Comparison of ENCODE assay signal across 19 cellular contexts in the genomic region with DNA sequence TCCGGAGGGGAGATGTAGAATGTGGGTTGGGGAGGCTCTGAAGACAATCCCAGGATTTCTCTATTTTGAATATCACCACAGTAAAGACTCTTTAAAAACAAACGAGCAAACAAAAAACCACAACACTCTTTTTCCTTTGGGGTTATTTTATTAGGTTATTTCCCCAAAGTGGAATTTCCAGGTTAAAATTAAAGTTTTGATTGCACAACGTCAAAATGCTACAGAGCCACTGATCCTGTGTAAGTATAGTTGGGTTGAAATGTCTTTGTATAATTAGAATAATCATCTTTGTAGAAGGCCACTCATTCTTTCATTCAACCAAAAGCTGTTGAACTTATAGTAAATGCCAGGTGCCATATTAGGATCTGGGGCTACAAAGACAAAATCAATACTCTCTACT.
"Had no signal": no experiment of that assay in that cellular context is flagged by ENCODE, and none has a peak within 500 bp of the region (broad histone marks: within the 10 kb centered on the region; RNA-seq: fewer than 3 reads in every experiment).

No MANE protein-coding gene starts in this region.

- H3K9me3 ChIP-seq: adrenal gland, gastrocnemius medialis, heart right ventricle, pancreas had no signal

- H3K27me3 ChIP-seq: adrenal gland, cardiac muscle cell, dorsolateral prefrontal cortex, gastrocnemius medialis, heart right ventricle, pancreas had no signal

- ATAC-seq: activated CD4-positive, CD25-positive, alpha-beta regulatory T cell treated with anti-CD3 and anti-CD28 coated beads, Interleukin-2, amount 50 U/mL, for 24 hours; activated T-helper 17 cell treated with anti-CD3 and anti-CD28 coated beads, Interleukin-2, amount 50 U/mL, for 72 hours; gastrocnemius medialis; left cardiac atrium; pancreas had no signal

- H3K4me1 ChIP-seq: adrenal gland, gastrocnemius medialis had no signal

- FAIRE-seq: pancreas had no signal

- H3K27ac ChIP-seq: adrenal gland, dorsolateral prefrontal cortex, gastrocnemius medialis, heart right ventricle, pancreas had no signal

- H3K36me3 Mint-ChIP-seq: naive B cell had no signal

- DNase-seq: activated CD4-positive, alpha-beta T cell treated with anti-CD3 and anti-CD28 coated beads, Interleukin-2, amount 50 U/mL, for 4 hours; activated naive CD4-positive, alpha-beta T cell treated with anti-CD3 and anti-CD28 coated beads for 36 hours; dorsolateral prefrontal cortex; endodermal cell; erythroblast; gastrocnemius medialis; heart right ventricle; left cardiac atrium; naive B cell; pancreas; stimulated activated CD4-positive, alpha-beta T cell treated with anti-CD3 and anti-CD28 coated beads, Interleukin-1b, Interleukin-23, amount 100 ng/mL, for 48 hours; substantia nigra; trophoblast cell had no signal

- H3K4me3 Mint-ChIP-seq: activated naive CD4-positive, alpha-beta T cell treated with anti-CD3 and anti-CD28 coated beads for 36 hours; activated T-helper 17 cell treated with anti-CD3 and anti-CD28 coated beads, Interleukin-2, amount 50 U/mL, for 72 hours; endodermal cell; T-helper 2 cell treated with Interferon-gamma antibody and Interleukin-4, amounts not matched to agents 5 μg/mL and 100 μg/mL, for 36 hours had no signal

- H3K36me3 ChIP-seq: adrenal gland, cardiac muscle cell, gastrocnemius medialis, heart right ventricle, pancreas had no signal

- H3K9me3 Mint-ChIP-seq: activated naive CD4-positive, alpha-beta T cell treated with anti-CD3 and anti-CD28 coated beads for 36 hours; activated T-helper 17 cell treated with anti-CD3 and anti-CD28 coated beads, Interleukin-2, amount 50 U/mL, for 72 hours; endodermal cell; naive B cell; T-helper 2 cell treated with Interferon-gamma antibody and Interleukin-4, amounts not matched to agents 5 μg/mL and 100 μg/mL, for 36 hours had no signal

- H3K4me3 ChIP-seq: adrenal gland, cardiac muscle cell, dorsolateral prefrontal cortex, gastrocnemius medialis, heart right ventricle, lung, pancreas had no signal

- H3K27ac Mint-ChIP-seq: activated naive CD4-positive, alpha-beta T cell treated with anti-CD3 and anti-CD28 coated beads for 36 hours; activated T-helper 17 cell treated with anti-CD3 and anti-CD28 coated beads, Interleukin-2, amount 50 U/mL, for 72 hours; endodermal cell; T-helper 2 cell treated with Interferon-gamma antibody and Interleukin-4, amounts not matched to agents 5 μg/mL and 100 μg/mL, for 36 hours had no signal

- H3K27me3 Mint-ChIP-seq: activated T-helper 17 cell treated with anti-CD3 and anti-CD28 coated beads, Interleukin-2, amount 50 U/mL, for 72 hours; naive B cell had no signal
